29 cellular contexts compared by ENCODE assay signal in genomic region chr11:12764187-12764914, GRCh38.
DNase-seq lines count a peak whose midpoint lies in the region; ATAC-seq and TF ChIP-seq lines count a peak whose summit lies in the region.
"Had no signal": no experiment of that assay in that cellular context is flagged by ENCODE, and none has a peak within 500 bp of the region (broad histone marks: within the 10 kb centered on the region; RNA-seq: fewer than 3 reads in every experiment).

No MANE protein-coding gene starts in this region.

- no peaks in the 10 kb centered on the region for H3K27me3 ChIP-seq in BE2C
- H3K27me3 ChIP-seq: cardiac muscle cell, tibial artery had no signal

- CTCF ChIA-PET in HEK293 (lab: Yijun Ruan, JAX): interaction anchor here (0.9 to 1.2 kb wide), 2 partner anchors 12 to 36 kb away, joined by 3 read pairs; no protein-coding TSS in a partner anchor

- peak; percentile 73 for DNase-seq in BE2C
- peak; percentile 72 for DNase-seq in NCI-H82 (lab: John Stamatoyannopoulos, UW)
- DNase-seq in osteocyte (ENCODE audit: extremely low spot score, unreplicated experiment): no peak
- DNase-seq in middle frontal gyrus (ENCODE audit: extremely low spot score, low spot score): no peak
- no peak for DNase-seq in activated CD4-positive, alpha-beta T cell treated with anti-CD3 and anti-CD28 coated beads, Interleukin-2, amount 10 ng/mL, durations not matched to agents 24 days and 14 days
- DNase-seq: activated CD4-positive, alpha-beta T cell treated with anti-CD3 and anti-CD28 coated beads, Interleukin-2, amount 50 U/mL, for 4 hours; activated CD4-positive, CD25-positive, alpha-beta regulatory T cell; activated CD8-positive, alpha-beta memory T cell treated with anti-CD3 and anti-CD28 coated beads, Interleukin-2, amount 10 ng/mL, durations not matched to agents 7 days and 5 days; activated gamma-delta T cell; activated naive CD8-positive, alpha-beta T cell treated with anti-CD3 and anti-CD28 coated beads for 36 hours; activated T-cell treated with anti-CD3 and anti-CD28 coated beads, Interleukin-2, amount 50 U/mL, for 4 hours; anterior cingulate cortex; Caco-2; cortex of kidney; NCI-H187 treated with DMSO at 0.1 percent for 48 hours; NCI-H2227 treated with DMSO at 0.1 percent for 48 hours; stimulated activated CD4-positive, alpha-beta T cell treated with anti-CD3 and anti-CD28 coated beads, Interleukin-15, amount 100 ng/mL, for 24 hours; stimulated activated CD4-positive, alpha-beta T cell treated with anti-CD3 and anti-CD28 coated beads, Interleukin-4, amount 100 ng/mL, for 4 hours; tibial artery had no signal

- no peaks in the 10 kb centered on the region for H3K9me3 Mint-ChIP-seq in osteocyte (ENCODE audit: unreplicated experiment)
- H3K9me3 Mint-ChIP-seq in activated CD4-positive, alpha-beta T cell treated with anti-CD3 and anti-CD28 coated beads, Interleukin-2, amount 10 ng/mL, durations not matched to agents 24 days and 14 days: no peaks in the 10 kb centered on the region
- H3K9me3 Mint-ChIP-seq: activated naive CD8-positive, alpha-beta T cell treated with anti-CD3 and anti-CD28 coated beads for 36 hours; activated T-cell treated with anti-CD3 and anti-CD28 coated beads, Interleukin-2, amount 50 U/mL, for 4 hours; memory B cell; T-helper 1 cell treated with Interleukin-12 subunit alpha and Interleukin-12 subunit beta and Interleukin-4 antibody, amounts not matched to agents 30 μg/mL and 1 μg/mL, for 36 hours had no signal

- H3K4me3 ChIP-seq in BE2C (ENCODE audit: low read depth, low read length) (peak overlapping the region; percentile 15; the same call in 1 of the 2 replicates), HEK293 (ENCODE audit: low read depth, low read length) (no peak overlapping the region)
- H3K4me3 ChIP-seq: cardiac muscle cell, tibial artery had no signal

- no peak overlapping the region for H3K27ac ChIP-seq in HEK293 (ENCODE audit: extremely low read depth, low read depth, low read length)
- H3K27ac ChIP-seq: C4-2B, cardiac muscle cell, tibial artery had no signal

- no peaks in the 10 kb centered on the region for H3K27me3 Mint-ChIP-seq in osteocyte (ENCODE audit: unreplicated experiment)
- peaks cover 30% of the 10 kb centered on the region for H3K27me3 Mint-ChIP-seq in activated CD4-positive, alpha-beta T cell treated with anti-CD3 and anti-CD28 coated beads, Interleukin-2, amount 10 ng/mL, durations not matched to agents 24 days and 14 days
- H3K27me3 Mint-ChIP-seq: progenitor cell of endocrine pancreas had no signal

- H3K36me3 ChIP-seq in BE2C: peaks cover 26% of the 10 kb centered on the region
- H3K36me3 ChIP-seq in HEK293 (ENCODE audit: control insufficient read depth in 2 of 2, insufficient read depth in 1 of 2, low read length in 2 of 2): peaks cover 0 to 27% of the 10 kb centered on the region in 2 experiments; a peak in 1 of 3 replicates

- TF ChIP-seq CTCF in BE2C (IDR thresholded peaks at IDR 0.05; ENCODE audit: low read depth, low read length) (peak; percentile 18; the same call in 1 of the 2 replicates), HEK293 (tag by site-specific recombination; IDR thresholded peaks at IDR 0.05) (no peak), osteocyte (IDR thresholded peaks at IDR 0.05) (no peak)

- ATAC-seq in GM21367 (IDR thresholded peaks at IDR 0.05; ENCODE audit: unreplicated experiment): no peak
- ATAC-seq: activated CD8-positive, alpha-beta memory T cell treated with anti-CD3 and anti-CD28 coated beads, Interleukin-2, amount 10 ng/mL, durations not matched to agents 7 days and 5 days; activated T-cell treated with anti-CD3 and anti-CD28 coated beads, Interleukin-2, amount 50 U/mL, for 4 hours; HCT116; left lobe of liver; sciatic nerve had no signal

- intact Hi-C loops in activated CD4-positive, alpha-beta T cell treated with anti-CD3 and anti-CD28 coated beads, Interleukin-2, amount 10 ng/mL, durations not matched to agents 24 days and 14 days (cut with micrococcal nuclease): no loop called here

- peak overlapping the region; percentile 60 for H3K27ac Mint-ChIP-seq in osteocyte (ENCODE audit: unreplicated experiment)
- no peak overlapping the region for H3K27ac Mint-ChIP-seq in activated CD4-positive, alpha-beta T cell treated with anti-CD3 and anti-CD28 coated beads, Interleukin-2, amount 10 ng/mL, durations not matched to agents 24 days and 14 days
- H3K27ac Mint-ChIP-seq: activated CD8-positive, alpha-beta memory T cell treated with anti-CD3 and anti-CD28 coated beads, Interleukin-2, amount 10 ng/mL, durations not matched to agents 7 days and 5 days; activated naive CD8-positive, alpha-beta T cell treated with anti-CD3 and anti-CD28 coated beads for 36 hours; memory B cell; progenitor cell of endocrine pancreas; T-helper 1 cell treated with Interleukin-12 subunit alpha and Interleukin-12 subunit beta and Interleukin-4 antibody, amounts not matched to agents 30 μg/mL and 1 μg/mL, for 36 hours had no signal

- no peak overlapping the region for H3K4me3 Mint-ChIP-seq in osteocyte (ENCODE audit: unreplicated experiment)
- no peak overlapping the region for H3K4me3 Mint-ChIP-seq in activated CD4-positive, alpha-beta T cell treated with anti-CD3 and anti-CD28 coated beads, Interleukin-2, amount 10 ng/mL, durations not matched to agents 24 days and 14 days
- H3K4me3 Mint-ChIP-seq: activated CD8-positive, alpha-beta memory T cell treated with anti-CD3 and anti-CD28 coated beads, Interleukin-2, amount 10 ng/mL, durations not matched to agents 7 days and 5 days; activated naive CD8-positive, alpha-beta T cell treated with anti-CD3 and anti-CD28 coated beads for 36 hours; activated T-cell treated with anti-CD3 and anti-CD28 coated beads, Interleukin-2, amount 50 U/mL, for 4 hours; memory B cell; T-helper 1 cell treated with Interleukin-12 subunit alpha and Interleukin-12 subunit beta and Interleukin-4 antibody, amounts not matched to agents 30 μg/mL and 1 μg/mL, for 36 hours had no signal

- no peaks in the 10 kb centered on the region for H3K9me3 ChIP-seq in BE2C
- H3K9me3 ChIP-seq in HEK293 (ENCODE audit: control insufficient read depth, insufficient read depth, low read depth, low read length): no peaks in the 10 kb centered on the region
- H3K9me3 ChIP-seq: Caco-2, tibial artery had no signal

- POLR2A ChIA-PET in HEK293 (lab: Yijun Ruan, JAX): no interaction called here

- peaks cover 65% of the 10 kb centered on the region for H3K4me1 Mint-ChIP-seq in osteocyte (ENCODE audit: unreplicated experiment)
- no peaks in the 10 kb centered on the region for H3K4me1 Mint-ChIP-seq in activated CD4-positive, alpha-beta T cell treated with anti-CD3 and anti-CD28 coated beads, Interleukin-2, amount 10 ng/mL, durations not matched to agents 24 days and 14 days
- H3K4me1 Mint-ChIP-seq: memory B cell had no signal

- peaks cover 16% of the 10 kb centered on the region for H3K36me3 Mint-ChIP-seq in osteocyte (ENCODE audit: unreplicated experiment)
- no peaks in the 10 kb centered on the region for H3K36me3 Mint-ChIP-seq in activated CD4-positive, alpha-beta T cell treated with anti-CD3 and anti-CD28 coated beads, Interleukin-2, amount 10 ng/mL, durations not matched to agents 24 days and 14 days (ENCODE audit: low read depth)
- H3K36me3 Mint-ChIP-seq: activated CD8-positive, alpha-beta memory T cell treated with anti-CD3 and anti-CD28 coated beads, Interleukin-2, amount 10 ng/mL, durations not matched to agents 7 days and 5 days; activated naive CD8-positive, alpha-beta T cell treated with anti-CD3 and anti-CD28 coated beads for 36 hours; memory B cell had no signal

- H3K4me1 ChIP-seq in BE2C (peaks cover 40% of the 10 kb centered on the region), HEK293 (ENCODE audit: control insufficient read depth, insufficient read depth, low read length) (peaks cover 12% of the 10 kb centered on the region)

TF ChIP-seq in HEK293, 187 proteins besides CTCF, POLR2A, EP300 and RAD21 (continues in another document):
- peak; percentile 61 for TF ChIP-seq ZIC2 (tag by site-specific recombination; IDR thresholded peaks at IDR 0.05)
- no peak for TF ChIP-seq ZBTB1 (tag by site-specific recombination; IDR thresholded peaks at IDR 0.05)
- TF ChIP-seq EGR2 (tag by site-specific recombination; IDR thresholded peaks at IDR 0.05; ENCODE audit: low read depth): no peak
- no peak for TF ChIP-seq ZNF302 (tag by site-specific recombination; IDR thresholded peaks at IDR 0.05; ENCODE audit: low read depth)
- no peak for TF ChIP-seq ZNF561 (tag by site-specific recombination; IDR thresholded peaks at IDR 0.05; ENCODE audit: borderline replicate concordance)
- TF ChIP-seq GFI1B (tag by site-specific recombination; IDR thresholded peaks at IDR 0.05): no peak
- no peak for TF ChIP-seq ZNF658 (tag by site-specific recombination; IDR thresholded peaks at IDR 0.05)
- no peak for TF ChIP-seq ZNF529 (tag by site-specific recombination; IDR thresholded peaks at IDR 0.05; ENCODE audit: insufficient replicate concordance)
- TF ChIP-seq ZBTB21 (tag by site-specific recombination; IDR thresholded peaks at IDR 0.05): no peak
- no peak for TF ChIP-seq ZNF624 (tag by site-specific recombination; IDR thresholded peaks at IDR 0.05)
- no peak for TF ChIP-seq ZNF394 (tag by site-specific recombination; IDR thresholded peaks at IDR 0.05; ENCODE audit: borderline replicate concordance)
- TF ChIP-seq RBAK (tag by site-specific recombination; IDR thresholded peaks at IDR 0.05): no peak
- TF ChIP-seq PRDM4 (tag by site-specific recombination; IDR thresholded peaks at IDR 0.05): no peak
- no peak for TF ChIP-seq ZNF654 (tag by site-specific recombination; IDR thresholded peaks at IDR 0.05; ENCODE audit: low read depth)
- TF ChIP-seq ZNF121 (tag by site-specific recombination; IDR thresholded peaks at IDR 0.05): no peak
- TF ChIP-seq ZNF677 (tag by site-specific recombination; IDR thresholded peaks at IDR 0.05): no peak

Comparison
In these comparisons a context has a peak if more than half of its experiments do, and no peak if none do; other contexts are left out.
1. DNase-seq: peak in BE2C (single experiment) and NCI-H82 (single experiment); none in osteocyte (single experiment), middle frontal gyrus (single experiment) and activated CD4-positive, alpha-beta T cell treated with anti-CD3 and anti-CD28 coated beads, Interleukin-2, amount 10 ng/mL, durations not matched to agents 24 days and 14 days (single experiment).